ENCODE assay signal across 16 cellular contexts in genomic region chr6:1634081-1634480, GRCh38. TPM values are rescaled to one million over a fixed set of nuclear protein-coding genes. Genes with fewer than 3 reads are reported as not detected.
DNase-seq lines count a peak whose midpoint lies in the region; ATAC-seq and TF ChIP-seq lines count a peak whose summit lies in the region.
"Had no signal": no experiment of that assay in that cellular context is flagged by ENCODE, and none has a peak within 500 bp of the region (broad histone marks: within the 10 kb centered on the region; RNA-seq: fewer than 3 reads in every experiment).

No MANE protein-coding gene starts in this region.

- TF ChIP-seq EP300 in sigmoid colon (IDR thresholded peaks at IDR 0.05) = no peak

- ATAC-seq in left ventricle myocardium superior (no peak), WTC11 (peak; percentile 43)

- H3K36me3 ChIP-seq in left ventricle myocardium inferior (no peaks in the 10 kb centered on the region), endodermal cell (ENCODE audit: control insufficient read depth, insufficient read depth, low read length) (no peaks in the 10 kb centered on the region), sigmoid colon (no peaks in the 10 kb centered on the region)
- H3K36me3 ChIP-seq: BLaER1, HAP-1 had no signal

- H3K9ac ChIP-seq in endodermal cell (ENCODE audit: extremely low read depth, low read length, poor library complexity, severe bottlenecking) = no peak overlapping the region
- H3K9ac ChIP-seq: BLaER1 had no signal

- H3K9me3 Mint-ChIP-seq in WTC11 (no peaks in the 10 kb centered on the region), endodermal cell (no peaks in the 10 kb centered on the region)
- H3K9me3 Mint-ChIP-seq: CD4-positive, alpha-beta memory T cell had no signal

- H3K4me3 ChIP-seq in left ventricle myocardium inferior = no peak overlapping the region
- no peak overlapping the region for H3K4me3 ChIP-seq in endodermal cell (ENCODE audit: low read length)
- no peak overlapping the region for H3K4me3 ChIP-seq in sigmoid colon
- H3K4me3 ChIP-seq: BLaER1, HAP-1 had no signal

- H3K36me3 Mint-ChIP-seq in WTC11 = no peaks in the 10 kb centered on the region
- no peaks in the 10 kb centered on the region for H3K36me3 Mint-ChIP-seq in endodermal cell (ENCODE audit: low read depth)
- H3K36me3 Mint-ChIP-seq: CD14-positive monocyte had no signal

- CTCF ChIA-PET in WTC11 (lab: Charles Lee) = no interaction called here

- H3K9me3 ChIP-seq in left ventricle myocardium inferior (replicated peaks) (no peaks in the 10 kb centered on the region), endodermal cell (ENCODE audit: control insufficient read depth, low read length) (no peaks in the 10 kb centered on the region), sigmoid colon (no peaks in the 10 kb centered on the region)
- H3K9me3 ChIP-seq: BLaER1, HAP-1 had no signal

- POLR2A ChIA-PET in WTC11 (lab: Charles Lee) = no interaction called here

- no peak for TF ChIP-seq POLR2A in sigmoid colon (IDR thresholded peaks at IDR 0.05)

- peaks cover 3% of the 10 kb centered on the region; the same call in 1 of the 2 replicates for H3K4me1 Mint-ChIP-seq in WTC11
- peaks cover 10% of the 10 kb centered on the region for H3K4me1 Mint-ChIP-seq in endodermal cell
- H3K4me1 Mint-ChIP-seq: CD14-positive monocyte; CD4-positive, alpha-beta memory T cell had no signal

- H3K27ac Mint-ChIP-seq in WTC11 (no peak overlapping the region), endodermal cell (no peak overlapping the region)
- H3K27ac Mint-ChIP-seq: CD14-positive monocyte; CD4-positive, alpha-beta memory T cell had no signal

- TF ChIP-seq CTCF in left ventricle myocardium inferior (IDR thresholded peaks at IDR 0.05; ENCODE audit: borderline replicate concordance) = peak; percentile 23
- TF ChIP-seq CTCF in WTC11 (IDR thresholded peaks at IDR 0.05) = no peak
- peak; percentile 54 for TF ChIP-seq CTCF in endodermal cell (conservative IDR thresholded peaks at IDR 0.05)
- TF ChIP-seq CTCF in sigmoid colon (IDR thresholded peaks at IDR 0.05) = no peak

- intact Hi-C loops in left ventricle myocardium inferior (cut with micrococcal nuclease) = no loop called here
- intact Hi-C loops in left ventricle myocardium superior (cut with micrococcal nuclease) = no loop called here
- intact Hi-C loops in sigmoid colon (cut with DNase I) = no loop called here

- peaks cover 20% of the 10 kb centered on the region for H3K4me1 ChIP-seq in left ventricle myocardium inferior
- no peaks in the 10 kb centered on the region for H3K4me1 ChIP-seq in endodermal cell (ENCODE audit: control insufficient read depth, insufficient read depth, low read length)
- H3K4me1 ChIP-seq in sigmoid colon = no peaks in the 10 kb centered on the region
- H3K4me1 ChIP-seq: HAP-1 had no signal

- no peak for DNase-seq in left ventricle myocardium inferior
- no peak for DNase-seq in left ventricle myocardium superior
- no peak for DNase-seq in WTC11 (ENCODE audit: low spot score)
- DNase-seq in endodermal cell = no peak
- peak; percentile 11 for DNase-seq in sigmoid colon
- no peak for DNase-seq in medulla oblongata (ENCODE audit: extremely low spot score)
- no peak for DNase-seq in NOMO-1 (lab: John Stamatoyannopoulos, UW; ENCODE audit: unreplicated experiment in 2 of 2)
- DNase-seq in retina = no peak
- DNase-seq: 8988T; CD4-positive, alpha-beta memory T cell; DMS79 treated with DMSO at 0.1 percent for 48 hours; GF-D8; GOT3 had no signal

- H3K27me3 ChIP-seq in left ventricle myocardium inferior (ENCODE audit: low read depth) (peaks cover 34% of the 10 kb centered on the region), endodermal cell (ENCODE audit: control insufficient read depth, insufficient read depth, low read length, poor library complexity, severe bottlenecking) (peaks cover under 1% of the 10 kb centered on the region), sigmoid colon (peaks cover 3 to 30% (median 12%) of the 10 kb centered on the region in 3 donors)
- H3K27me3 ChIP-seq: BLaER1 had no signal

- no peak overlapping the region for H3K27ac ChIP-seq in left ventricle myocardium inferior (replicated peaks)
- no peak overlapping the region for H3K27ac ChIP-seq in endodermal cell (ENCODE audit: low read depth, low read length)
- no peak overlapping the region for H3K27ac ChIP-seq in sigmoid colon
- H3K27ac ChIP-seq: BLaER1 had no signal

- no peak overlapping the region for H3K4me3 Mint-ChIP-seq in WTC11
- no peak overlapping the region for H3K4me3 Mint-ChIP-seq in endodermal cell
- H3K4me3 Mint-ChIP-seq: CD14-positive monocyte; CD4-positive, alpha-beta memory T cell had no signal

- 92% methylated on average over 4 of the region's 4 CpGs; no CpG with 5 or more reads in 1 of the 2 experiments for WGBS in endodermal cell (ENCODE audit: insufficient coverage in 1 of 2, insufficient read length in 1 of 2), 2 experiments
- 95 to 98% methylated on average over 4 of the region's 4 CpGs for WGBS in sigmoid colon, 2 donors

- H3K27me3 Mint-ChIP-seq in WTC11 (ENCODE audit: low read depth) (peaks cover 14% of the 10 kb centered on the region), endodermal cell (ENCODE audit: insufficient read depth) (peaks cover 9% of the 10 kb centered on the region)

TF ChIP-seq in WTC11, 78 proteins besides CTCF, POLR2A, EP300 and RAD21 (continues in another document):
- TF ChIP-seq HMGA2 (CRISPR knock-in tag; IDR thresholded peaks at IDR 0.05) (no peak), ELF4 (CRISPR knock-in tag; IDR thresholded peaks at IDR 0.05; ENCODE audit: low read depth) (no peak), NFATC4 (CRISPR knock-in tag; IDR thresholded peaks at IDR 0.05) (no peak), ZNF425 (CRISPR knock-in tag; conservative IDR thresholded peaks at IDR 0.05) (no peak), E2F1 (CRISPR knock-in tag; IDR thresholded peaks at IDR 0.05) (no peak), FOXP4 (CRISPR knock-in tag; IDR thresholded peaks at IDR 0.05) (no peak), ZNF232 (CRISPR knock-in tag; IDR thresholded peaks at IDR 0.05) (no peak), ATF1 (CRISPR knock-in tag; IDR thresholded peaks at IDR 0.05) (no peak), MXD4 (CRISPR knock-in tag; IDR thresholded peaks at IDR 0.05; ENCODE audit: borderline replicate concordance) (no peak), ZNF512 (CRISPR knock-in tag; IDR thresholded peaks at IDR 0.05; ENCODE audit: borderline replicate concordance) (no peak)

RNA-seq across cellular contexts. Expression of gene FOXC1, which starts 24.4 kb away (rescaled TPM):
- total RNA-seq in left ventricle myocardium inferior = 7.1 TPM
- total RNA-seq in left ventricle myocardium superior = 2.7 TPM
- 6.1 to 10.7 TPM (median 7.2 TPM) in 3 replicates for total RNA-seq in WTC11 (2021)
- 10 to 100 TPM in 1 of 2 donors, 1 to 10 TPM in 1; 7.1 to 10.1 TPM for total RNA-seq in endodermal cell
- 2.5 TPM for polyA plus RNA-seq in endodermal cell (2013, experiment 1 of 2)
- polyA plus RNA-seq in endodermal cell (2013, experiment 2 of 2) = 2.4 TPM
- 1 to 10 TPM; 1.5 to 3.0 (median 1.8) TPM for total RNA-seq in sigmoid colon
- under 1 TPM in 2 of 3 donors, not detected in 1; 0.60 to 0.70 TPM for polyA plus RNA-seq in sigmoid colon
- total RNA-seq: CD4-positive, alpha-beta memory T cell had no signal
- polyA plus RNA-seq: CD14-positive monocyte; CD4-positive, alpha-beta memory T cell had no signal

Comparison
In these comparisons a context has a peak if more than half of its experiments do, and no peak if none do; other contexts are left out.
1. CTCF ChIP-seq: peak in left ventricle myocardium inferior (single experiment) and endodermal cell (single experiment); none in WTC11 (single experiment) and sigmoid colon (0 of 4).